ENCODE assay signal across 23 cellular contexts in genomic region chr5:172584638-172585037, GRCh38. TPM values are rescaled to one million over a fixed set of nuclear protein-coding genes. Genes with fewer than 3 reads are reported as not detected.
DNase-seq lines count a peak whose midpoint lies in the region; ATAC-seq and TF ChIP-seq lines count a peak whose summit lies in the region.
"Had no signal": no experiment of that assay in that cellular context is flagged by ENCODE, and none has a peak within 500 bp of the region (broad histone marks: within the 10 kb centered on the region; RNA-seq: fewer than 3 reads in every experiment).

No MANE protein-coding gene starts in this region.

- intact Hi-C loops in Right ventricle myocardium inferior (cut with DNase I) (loop anchor here (1.0 to 10.0 kb wide), 6 partner anchors 16 to 110 kb away; no protein-coding TSS in a partner anchor), cardiac septum (cut with DNase I) (loop anchor here (5.0 kb wide), 1 partner anchor 77 kb away; no protein-coding TSS in a partner anchor), stomach (cut with DNase I; ENCODE audit: low total_unique reads) (no loop called here), vagina (cut with DNase I) (no loop called here)

- DNase-seq in Right ventricle myocardium inferior (ENCODE audit: missing footprints) (peak; percentile 67), cardiac septum (ENCODE audit: low spot score) (no peak), lung (ENCODE audit: low spot score) (no peak), stomach (no peak), vagina (ENCODE audit: extremely low spot score in 2 of 2) (no peak), D341Med (ENCODE audit: low spot score) (no peak), NCI-H748 (lab: John Stamatoyannopoulos, UW; ENCODE audit: unreplicated experiment) (no peak)
- no peak for DNase-seq in activated T-cell treated with anti-CD3 and anti-CD28 coated beads, Interleukin-2, amount 50 U/mL, for 48 hours
- DNase-seq: 8988T; activated CD4-positive, alpha-beta T cell treated with anti-CD3 and anti-CD28 coated beads for 1 hour; activated effector memory CD4-positive, alpha-beta T cell treated with anti-CD3 and anti-CD28 coated beads, Interleukin-2, amount 50 U/mL, for 16 hours; activated T-cell treated with anti-CD3 and anti-CD28 coated beads for 4 hours; cerebellar nuclear complex; dorsolateral prefrontal cortex; IMR-90; NCI-H1092; NCI-H1694 treated with DMSO at 0.1 percent for 48 hours; NCI-H2171; NCI-H510A treated with DMSO at 0.1 percent for 48 hours; PC-3; stimulated activated CD4-positive, alpha-beta T cell treated with anti-CD3 and anti-CD28 coated beads, Interleukin-2, amount 100 ng/mL, for 24 hours; T-helper 2 cell had no signal

- H3K4me1 ChIP-seq in lung (ENCODE audit: control insufficient read depth in 2 of 2, insufficient read depth in 2 of 2, low read length in 2 of 2) (peaks cover 3 to 12% of the 10 kb centered on the region in 2 donors), stomach (peaks cover 0 to 30% (median 14%) of the 10 kb centered on the region in 4 donors), vagina (peaks cover 7% of the 10 kb centered on the region)

- no peak for TF ChIP-seq CTCF in lung (IDR thresholded peaks at IDR 0.05; ENCODE audit: control extremely low read depth, extremely low read depth)
- TF ChIP-seq CTCF in stomach (IDR thresholded peaks at IDR 0.05) = no peak
- TF ChIP-seq CTCF in vagina (IDR thresholded peaks at IDR 0.05) = no peak

- H3K36me3 ChIP-seq in lung (ENCODE audit: control insufficient read depth in 2 of 2, insufficient read depth in 2 of 2, low read length in 2 of 2) (no peaks in the 10 kb centered on the region), stomach (no peaks in the 10 kb centered on the region), vagina (no peaks in the 10 kb centered on the region)
- H3K36me3 ChIP-seq: neutrophil had no signal

- TF ChIP-seq POLR2A in stomach (IDR thresholded peaks at IDR 0.05) (no peak), vagina (IDR thresholded peaks at IDR 0.05) (no peak)

- 67 to 70% methylated on average over 8 of the region's 8 CpGs for WGBS in lung, 2 donors
- 75 to 90% (median 86%) methylated on average over 8 of the region's 8 CpGs for WGBS in stomach, 5 donors

- ATAC-seq in Right ventricle myocardium inferior (peak; percentile 43), lung (ENCODE audit: insufficient read depth, low FRiP score) (no peak)
- ATAC-seq: PC-3 had no signal

- H3K27me3 ChIP-seq in lung (ENCODE audit: control insufficient read depth, insufficient read depth) = no peaks in the 10 kb centered on the region
- H3K27me3 ChIP-seq in stomach = no peaks in the 10 kb centered on the region
- H3K27me3 ChIP-seq in vagina = no peaks in the 10 kb centered on the region
- H3K27me3 ChIP-seq: dorsolateral prefrontal cortex had no signal

- H3K27ac ChIP-seq in lung (ENCODE audit: low read depth in 1 of 2, low read length in 1 of 2) (peak overlapping the region; percentile 78 to 79), stomach (peak overlapping the region; percentile 13 to 74 (median 61)), vagina (peak overlapping the region; percentile 51)
- H3K27ac ChIP-seq: dorsolateral prefrontal cortex, neutrophil had no signal

- H3K4me3 ChIP-seq in lung (no peak overlapping the region), stomach (no peak overlapping the region), vagina (no peak overlapping the region)
- H3K4me3 ChIP-seq: dorsolateral prefrontal cortex had no signal

- H3K9me3 ChIP-seq in lung (ENCODE audit: control insufficient read depth in 2 of 2, insufficient read depth in 1 of 2, low read length in 1 of 2) (no peaks in the 10 kb centered on the region), stomach (no peaks in the 10 kb centered on the region), vagina (no peaks in the 10 kb centered on the region)
- H3K9me3 ChIP-seq: neutrophil had no signal

- TF ChIP-seq EP300 in stomach (IDR thresholded peaks at IDR 0.05) = no peak

RNA-seq across cellular contexts. Expression of gene NEURL1B, which starts 56.4 kb away (rescaled TPM):
- total RNA-seq in Right ventricle myocardium inferior (37.1 TPM), cardiac septum (19.7 TPM), lung (10 to 100 TPM; 17.5 to 26.4 TPM), stomach (10 to 100 TPM in 4 of 5 donors, 1 to 10 TPM in 1; 9.1 to 60.3 (median 17.4) TPM), vagina (30.9 TPM)
- polyA plus RNA-seq in lung (1 to 10 TPM; 5.1 to 6.0 TPM), stomach (1 to 10 TPM; 2.7 to 7.3 (median 4.2) TPM)

Comparison
In these comparisons a context has a peak if more than half of its experiments do, and no peak if none do; other contexts are left out.
1. intact Hi-C loops: an anchor here in Right ventricle myocardium inferior (1.0 to 10.0 kb wide) and cardiac septum (5.0 kb wide); none called in stomach and vagina.